In the genomic region with DNA sequence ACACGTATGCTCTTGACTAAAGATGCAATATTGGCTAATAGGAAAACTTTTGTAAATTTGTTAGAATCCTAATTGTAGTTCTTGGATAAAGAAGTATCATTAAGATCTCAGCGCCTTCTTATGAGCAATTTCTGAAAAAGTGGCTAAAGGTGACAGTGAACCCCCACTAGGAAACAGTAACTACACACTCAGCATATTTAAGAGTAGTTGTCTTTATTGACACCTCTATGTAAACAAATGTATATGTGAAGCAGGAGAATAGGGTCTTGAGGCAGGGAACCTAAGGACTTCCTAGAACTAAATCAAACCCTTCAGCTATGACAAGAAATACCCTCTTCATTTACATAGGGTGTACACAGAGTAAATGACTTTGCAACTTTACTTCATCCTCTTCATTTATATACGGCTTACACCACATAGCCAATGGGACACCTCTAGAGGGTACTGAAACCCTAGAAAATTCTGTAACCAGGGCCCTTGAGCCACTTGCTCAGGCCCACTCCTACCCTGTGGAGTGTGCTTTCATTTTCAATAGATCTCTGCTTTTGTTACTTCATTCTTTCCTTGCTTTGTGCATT, we compare ENCODE assay signal across 16 cellular contexts. TPM values are rescaled to one million over a fixed set of nuclear protein-coding genes. Genes with fewer than 3 reads are reported as not detected.
A peak's percentile ranks its signal among the peaks of the same experiment; 100 is the strongest.
DNase-seq lines count a peak whose midpoint lies in the region; ATAC-seq and TF ChIP-seq lines count a peak whose summit lies in the region.
"Had no signal": no experiment of that assay in that cellular context is flagged by ENCODE, and none has a peak within 500 bp of the region (broad histone marks: within the 10 kb centered on the region; RNA-seq: fewer than 3 reads in every experiment).

No MANE protein-coding gene starts in this region.

- no peaks in the 10 kb centered on the region for H3K9me3 Mint-ChIP-seq in activated naive CD4-positive, alpha-beta T cell treated with anti-CD3 and anti-CD28 coated beads for 36 hours
- H3K9me3 Mint-ChIP-seq: activated T-helper 2 cell treated with anti-CD3 and anti-CD28 coated beads, Interferon-gamma antibody, Interleukin-2, Interleukin-4, amounts not matched to agents 10 μg/mL and 5 μg/mL and 100 μg/mL, durations not matched to agents 14 hours and 24 hours and 36 hours had no signal

- intact Hi-C loops in OCI-LY7 (cut with micrococcal nuclease; ENCODE audit: unreplicated experiment), result no loop called here
- intact Hi-C loops in activated naive CD4-positive, alpha-beta T cell treated with anti-CD3 and anti-CD28 coated beads for 36 hours (cut with micrococcal nuclease), result no loop called here

- no peak overlapping the region for H3K4me3 ChIP-seq in OCI-LY7 (ENCODE audit: low read depth, low read length, poor library complexity, severe bottlenecking)
- H3K4me3 ChIP-seq: vagina had no signal

- H4K20me1 ChIP-seq in OCI-LY7 (ENCODE audit: insufficient read depth, low read length), result no peaks in the 10 kb centered on the region

- H3K27ac ChIP-seq in OCI-LY7 (ENCODE audit: low read depth, low read length, poor library complexity, severe bottlenecking), result no peak overlapping the region
- H3K27ac ChIP-seq: vagina had no signal

- CTCF ChIA-PET in OCI-LY7 (lab: Charles Lee; ENCODE audit: unreplicated experiment), result no interaction called here
- CTCF ChIA-PET in activated naive CD4-positive, alpha-beta T cell treated with anti-CD3 and anti-CD28 coated beads for 36 hours (lab: Charles Lee), result no interaction called here

- H3K9me3 ChIP-seq in OCI-LY7 (ENCODE audit: low read length), result no peaks in the 10 kb centered on the region
- H3K9me3 ChIP-seq: vagina had no signal

- no peaks in the 10 kb centered on the region for H3K9me2 ChIP-seq in OCI-LY7 (ENCODE audit: insufficient read depth, low read length)

- peaks cover 24% of the 10 kb centered on the region for H3K4me1 Mint-ChIP-seq in activated naive CD4-positive, alpha-beta T cell treated with anti-CD3 and anti-CD28 coated beads for 36 hours (ENCODE audit: low read depth)

- H3K36me3 ChIP-seq in OCI-LY7 (ENCODE audit: insufficient read depth, low read length), result peaks cover 39% of the 10 kb centered on the region

- peak overlapping the region; percentile 97 for H3K4me2 ChIP-seq in OCI-LY7 (ENCODE audit: low read length)

- no peak overlapping the region for H3K27ac Mint-ChIP-seq in activated naive CD4-positive, alpha-beta T cell treated with anti-CD3 and anti-CD28 coated beads for 36 hours
- H3K27ac Mint-ChIP-seq: activated T-helper 2 cell treated with anti-CD3 and anti-CD28 coated beads, Interferon-gamma antibody, Interleukin-2, Interleukin-4, amounts not matched to agents 10 μg/mL and 5 μg/mL and 100 μg/mL, durations not matched to agents 14 hours and 24 hours and 36 hours had no signal

- no peak for DNase-seq in GM20000 (ENCODE audit: low spot score)
- DNase-seq in OCI-LY7 (ENCODE audit: low spot score), result peak; percentile 59
- no peak for DNase-seq in HuH-7 (ENCODE audit: low spot score)
- no peak for DNase-seq in NCI-H2107 (lab: John Stamatoyannopoulos, UW)
- DNase-seq in activated naive CD4-positive, alpha-beta T cell treated with anti-CD3 and anti-CD28 coated beads for 36 hours, result no peak
- DNase-seq in DMS79 (lab: John Stamatoyannopoulos, UW), result no peak
- DNase-seq: GDM1; mammary epithelial cell; NCI-H1105; occipital lobe; stimulated activated CD8-positive, alpha-beta memory T cell treated with anti-CD3 and anti-CD28 coated beads, Interleukin-4, amount 100 ng/mL, for 48 hours had no signal

- POLR2A ChIA-PET in OCI-LY7 (lab: Charles Lee), result interaction anchor here (0.7 to 4.3 kb wide), 5 partner anchors 13 to 379 kb away, joined by 3 to 52 read pairs (median 3); no protein-coding TSS in a partner anchor

- ATAC-seq in GM18517 (IDR thresholded peaks at IDR 0.05; ENCODE audit: unreplicated experiment), result peak; percentile 48
- peak; percentile 37 for ATAC-seq in HG03045 (IDR thresholded peaks at IDR 0.05; ENCODE audit: unreplicated experiment)

- TF ChIP-seq CTCF in GM20000 (IDR thresholded peaks at IDR 0.05; ENCODE audit: extremely low read depth, missing control alignments) (peak; percentile 14), OCI-LY7 (conservative IDR thresholded peaks at IDR 0.05; ENCODE audit: low read length) (peak; percentile 41; the same call in 1 of the 2 replicates)

- peaks cover 34% of the 10 kb centered on the region; the same call in 1 of the 2 replicates for H3K79me2 ChIP-seq in OCI-LY7 (ENCODE audit: insufficient read depth, low read depth, low read length)

- H3K27me3 Mint-ChIP-seq in activated naive CD4-positive, alpha-beta T cell treated with anti-CD3 and anti-CD28 coated beads for 36 hours (ENCODE audit: low read depth), result no peaks in the 10 kb centered on the region

- peaks cover 12% of the 10 kb centered on the region for H3K36me3 Mint-ChIP-seq in activated naive CD4-positive, alpha-beta T cell treated with anti-CD3 and anti-CD28 coated beads for 36 hours (ENCODE audit: low read depth)

- peak overlapping the region; percentile 47 for H2AFZ ChIP-seq in OCI-LY7 (ENCODE audit: low read length)

- peaks cover 39% of the 10 kb centered on the region for H3K4me1 ChIP-seq in OCI-LY7 (ENCODE audit: insufficient read depth, low read length, poor library complexity, severe bottlenecking)

- no peak overlapping the region for H3K4me3 Mint-ChIP-seq in activated naive CD4-positive, alpha-beta T cell treated with anti-CD3 and anti-CD28 coated beads for 36 hours

- BruUV-seq in OCI-LY7 (replicated peaks; lab: Mats Ljungman, UMichigan), result no TSS peak

RNA-seq across cellular contexts. Expression of a gene that starts 2.8 kb away (rescaled TPM):
- total RNA-seq in OCI-LY7 (2014; rRNA removed; shearing (Covaris generic)), result 20.2 and 25.2 TPM in 2 replicates
- total RNA-seq in OCI-LY7 (2022), result 24.3 and 25.2 TPM in 2 replicates
- 10 to 100 TPM; 17.8 TPM for total RNA-seq in activated naive CD4-positive, alpha-beta T cell treated with anti-CD3 and anti-CD28 coated beads for 36 hours

RNA-seq across cellular contexts. Expression of a gene that starts 13.7 kb away (rescaled TPM):
- 0.28 and 0.31 TPM in 2 replicates for total RNA-seq in OCI-LY7 (2014; rRNA removed; shearing (Covaris generic))
- 0.52 and 1.1 TPM in 2 replicates for total RNA-seq in OCI-LY7 (2022)
- under 1 TPM; 0.38 to 0.49 TPM for total RNA-seq in activated naive CD4-positive, alpha-beta T cell treated with anti-CD3 and anti-CD28 coated beads for 36 hours

RNA-seq across cellular contexts. Expression of a gene that starts 56.0 kb away (rescaled TPM):
- total RNA-seq in OCI-LY7 (2014; rRNA removed; shearing (Covaris generic)), result not detected in 2 replicates
- not detected in 2 replicates for total RNA-seq in OCI-LY7 (2022)
- total RNA-seq in activated naive CD4-positive, alpha-beta T cell treated with anti-CD3 and anti-CD28 coated beads for 36 hours, result not detected
- total RNA-seq: activated T-helper 2 cell treated with anti-CD3 and anti-CD28 coated beads, Interferon-gamma antibody, Interleukin-2, Interleukin-4, amounts not matched to agents 10 μg/mL and 5 μg/mL and 100 μg/mL, durations not matched to agents 14 hours and 24 hours and 36 hours; endothelial cell of umbilical vein; mammary epithelial cell; occipital lobe; vagina had no signal
